ENCODE assay signal across 8 cellular contexts in the genomic region with DNA sequence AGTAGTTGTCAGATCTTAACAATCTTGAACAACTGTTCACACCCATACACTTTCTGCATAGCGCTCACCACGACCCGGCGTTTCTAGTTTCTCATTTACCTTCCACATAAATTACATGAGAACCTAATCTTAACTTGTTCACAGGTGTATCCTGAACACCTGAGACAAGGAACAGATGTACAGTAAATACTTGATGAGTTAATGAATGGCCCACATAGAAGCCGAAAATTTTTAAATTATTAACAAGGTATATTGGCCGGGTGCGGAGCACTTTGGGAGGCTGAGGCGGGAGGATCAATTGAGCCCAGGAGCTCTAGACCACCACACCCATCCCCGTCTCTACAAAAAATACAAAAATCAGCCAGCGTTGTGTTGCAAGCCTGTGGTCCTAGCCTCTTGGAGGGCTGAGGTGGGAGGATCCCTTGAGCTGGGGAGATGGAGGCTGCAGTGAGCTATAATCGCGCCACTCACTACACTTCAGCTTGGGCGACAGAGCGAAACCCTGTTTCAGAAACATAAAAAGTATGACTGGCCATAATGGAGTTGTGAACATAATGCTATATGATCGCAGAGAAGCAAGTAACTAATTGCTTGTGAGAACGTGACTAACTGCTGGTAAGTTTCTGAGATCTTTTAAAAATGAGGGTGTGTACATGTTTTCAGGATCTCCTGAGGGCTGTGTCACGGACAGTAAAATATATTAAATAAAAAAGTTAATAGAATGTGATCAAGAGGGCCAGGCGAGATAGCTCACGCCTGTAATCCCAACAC. TPM values are rescaled to one million over a fixed set of nuclear protein-coding genes. Genes with fewer than 3 reads are reported as not detected.
DNase-seq lines count a peak whose midpoint lies in the region; ATAC-seq, FAIRE-seq and TF ChIP-seq lines count a peak whose summit lies in the region.

No MANE protein-coding gene starts in this region.

- H4K20me1 ChIP-seq in PC-3 (ENCODE audit: low read length): peaks cover 23% of the 10 kb centered on the region

- WGBS in esophagus, 2 donors: 70 to 72% methylated on average over 19 of the region's 19 CpGs
- 77% methylated on average over 19 of the region's 19 CpGs for WGBS in prostate gland

- no peaks in the 10 kb centered on the region for H3K9me2 ChIP-seq in PC-3 (replicated peaks; ENCODE audit: low read length)

- H3K27ac ChIP-seq in PC-3 (ENCODE audit: low read length) (peak overlapping the region; percentile 82), esophagus (ENCODE audit: low read depth in 2 of 2, low read length in 1 of 2) (peak overlapping the region; percentile 95 to 99), prostate gland (peak overlapping the region; percentile 97 to 99)

- BruUV-seq in PC-3 (replicated peaks; lab: Mats Ljungman, UMichigan): no TSS peak

- no peak for DNase-seq in GM19239 (ENCODE audit: insufficient read length, low spot score)
- DNase-seq in PC-3: no peak
- DNase-seq in prostate gland (ENCODE audit: low spot score): no peak
- no peak for DNase-seq in LoVo (ENCODE audit: low spot score)
- DNase-seq in activated gamma-delta T cell treated with Interleukin-2 at 50 U/mL for 16 hours: no peak
- DNase-seq in NCI-H1436 treated with DMSO at 0.1 percent for 48 hours (lab: John Stamatoyannopoulos, UW): no peak

- CTCF ChIA-PET in PC-3 (lab: Charles Lee): no interaction called here

- intact Hi-C loops in PC-3 (cut with micrococcal nuclease): loop anchor here (10.0 kb wide), 1 partner anchor 118 kb away; no protein-coding TSS in a partner anchor
- intact Hi-C loops in prostate gland (cut with DNase I): loop anchor here (10.0 kb wide), 1 partner anchor 368 kb away; no protein-coding TSS in a partner anchor

- H3K79me2 ChIP-seq in PC-3 (ENCODE audit: low read length): peaks cover 39% of the 10 kb centered on the region

- H3K9me3 ChIP-seq in PC-3 (ENCODE audit: low read length) (no peaks in the 10 kb centered on the region), esophagus (ENCODE audit: control insufficient read depth in 2 of 2, insufficient read depth in 1 of 2, low read depth in 1 of 2, low read length in 1 of 2) (no peaks in the 10 kb centered on the region), prostate gland (no peaks in the 10 kb centered on the region)

- TF ChIP-seq CTCF in PC-3 (conservative IDR thresholded peaks at IDR 0.05; ENCODE audit: low read depth, low read length) (no peak), prostate gland (IDR thresholded peaks at IDR 0.05) (no peak)

- H2AFZ ChIP-seq in PC-3 (ENCODE audit: low read length): peak overlapping the region; percentile 74

- peaks cover 20% of the 10 kb centered on the region for H3K4me1 ChIP-seq in PC-3 (ENCODE audit: insufficient read depth, low read length)
- peaks cover 0 to 3% of the 10 kb centered on the region in 2 donors for H3K4me1 ChIP-seq in esophagus (ENCODE audit: control insufficient read depth in 2 of 2, insufficient read depth in 2 of 2, low read length in 1 of 2)
- H3K4me1 ChIP-seq in prostate gland (replicated peaks): no peaks in the 10 kb centered on the region

- ATAC-seq in PC-3: no peak
- ATAC-seq in esophagus mucosa: no peak

- peak; percentile 84 for FAIRE-seq in GM19239 (lab: Jason Lieb, UNC)

- POLR2A ChIA-PET in PC-3 (lab: Charles Lee; ENCODE audit: unreplicated experiment): no interaction called here

- peak overlapping the region; percentile 82 for H3K4me3 ChIP-seq in PC-3 (ENCODE audit: low read length)
- peak overlapping the region; percentile 87 to 98 for H3K4me3 ChIP-seq in esophagus (ENCODE audit: low read depth in 1 of 2, low read length in 2 of 2)
- H3K4me3 ChIP-seq in prostate gland: peak overlapping the region; percentile 99 to 100

- TF ChIP-seq POLR2A in prostate gland (IDR thresholded peaks at IDR 0.05): no peak

- H3K4me2 ChIP-seq in PC-3 (ENCODE audit: low read length): peak overlapping the region; percentile 90

- no peaks in the 10 kb centered on the region for H3F3A ChIP-seq in PC-3 (ENCODE audit: low read length, unreplicated experiment)

- H3K36me3 ChIP-seq in PC-3 (ENCODE audit: low read depth, low read length) (no peaks in the 10 kb centered on the region; the same call in 1 of the 2 replicates), esophagus (ENCODE audit: control insufficient read depth in 2 of 2, insufficient read depth in 2 of 2, low read length in 1 of 2) (no peaks in the 10 kb centered on the region), prostate gland (no peaks in the 10 kb centered on the region)

- peak overlapping the region; percentile 98 for H3K9ac ChIP-seq in PC-3 (ENCODE audit: low read length)

- no peaks in the 10 kb centered on the region for H3K27me3 ChIP-seq in PC-3 (ENCODE audit: low read length)
- no peaks in the 10 kb centered on the region for H3K27me3 ChIP-seq in esophagus (ENCODE audit: control insufficient read depth in 1 of 2, insufficient read depth in 2 of 2, low read length in 2 of 2)
- H3K27me3 ChIP-seq in prostate gland (replicated peaks; ENCODE audit: insufficient read depth): no peaks in the 10 kb centered on the region

RNA-seq across cellular contexts. Expression of gene SMARCC1, which starts 1.0 kb away (rescaled TPM):
- total RNA-seq in PC-3 (2014; rRNA removed) (43.1 and 53.0 TPM in 2 replicates), prostate gland (10 to 100 TPM; 49.9 to 58.7 TPM), esophagus mucosa (51.2 TPM)
- 10 to 100 TPM; 11.0 to 13.8 TPM for polyA plus RNA-seq in esophagus

RNA-seq across cellular contexts. Expression of gene DHX30, which starts 20.2 kb away (rescaled TPM):
- 152 and 153 TPM in 2 replicates for total RNA-seq in PC-3 (2014; rRNA removed)
- 10 to 100 TPM; 26.6 to 32.7 TPM for polyA plus RNA-seq in esophagus
- 100 to 1,000 TPM in 1 of 2 donors, 10 to 100 TPM in 1; 72.9 to 107 TPM for total RNA-seq in prostate gland
- 31.4 TPM for total RNA-seq in esophagus mucosa
